1 cellular context compared by ENCODE assay signal in the genomic region with DNA sequence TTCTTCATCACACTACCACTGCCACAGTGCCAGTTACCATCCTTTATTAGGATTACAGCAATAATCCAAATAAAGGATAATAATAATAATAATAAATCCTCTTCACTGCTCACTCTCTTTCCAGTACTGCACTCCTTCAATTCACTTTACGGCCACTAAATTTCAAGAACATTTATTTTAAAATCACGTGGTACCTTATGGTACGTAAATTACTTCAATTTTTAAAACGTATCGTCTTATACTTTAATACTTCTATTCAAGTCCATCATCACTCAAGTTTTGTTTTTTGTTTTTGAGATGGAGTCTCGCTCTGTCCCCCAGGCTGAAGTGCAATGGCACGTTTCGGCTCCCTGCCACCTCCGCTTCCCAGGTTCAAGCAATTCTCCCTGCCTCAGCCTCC.
TF ChIP-seq lines count a peak whose summit lies in the region.

No MANE protein-coding gene starts in this region.

TF ChIP-seq in K562, 482 proteins besides CTCF, POLR2A, EP300 and RAD21:
- no peak for TF ChIP-seq RNF2 (IDR thresholded peaks at IDR 0.05)
- TF ChIP-seq MEF2D (tag; conservative IDR thresholded peaks at IDR 0.05; ENCODE audit: low read depth) = no peak
- peak; percentile 83 for TF ChIP-seq ZNF408 (CRISPR knock-in tag; IDR thresholded peaks at IDR 0.05; ENCODE audit: low read depth)
- no peak for TF ChIP-seq ZNF121 (CRISPR knock-in tag; conservative IDR thresholded peaks at IDR 0.05)
- TF ChIP-seq, protein P1, sequence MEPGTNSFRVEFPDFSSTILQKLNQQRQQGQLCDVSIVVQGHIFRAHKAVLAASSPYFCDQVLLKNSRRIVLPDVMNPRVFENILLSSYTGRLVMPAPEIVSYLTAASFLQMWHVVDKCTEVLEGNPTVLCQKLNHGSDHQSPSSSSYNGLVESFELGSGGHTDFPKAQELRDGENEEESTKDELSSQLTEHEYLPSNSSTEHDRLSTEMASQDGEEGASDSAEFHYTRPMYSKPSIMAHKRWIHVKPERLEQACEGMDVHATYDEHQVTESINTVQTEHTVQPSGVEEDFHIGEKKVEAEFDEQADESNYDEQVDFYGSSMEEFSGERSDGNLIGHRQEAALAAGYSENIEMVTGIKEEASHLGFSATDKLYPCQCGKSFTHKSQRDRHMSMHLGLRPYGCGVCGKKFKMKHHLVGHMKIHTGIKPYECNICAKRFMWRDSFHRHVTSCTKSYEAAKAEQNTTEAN (CRISPR knock-in tag; IDR thresholded peaks at IDR 0.05) = no peak
- no peak for TF ChIP-seq GABPB2 (CRISPR knock-in tag; conservative IDR thresholded peaks at IDR 0.05)
- TF ChIP-seq ZNF140 (CRISPR knock-in tag; IDR thresholded peaks at IDR 0.05) = peak; percentile 71; the same call in 1 of the 2 replicates
- no peak for TF ChIP-seq ZBTB17 (CRISPR knock-in tag; IDR thresholded peaks at IDR 0.05)
- TF ChIP-seq, protein P2, sequence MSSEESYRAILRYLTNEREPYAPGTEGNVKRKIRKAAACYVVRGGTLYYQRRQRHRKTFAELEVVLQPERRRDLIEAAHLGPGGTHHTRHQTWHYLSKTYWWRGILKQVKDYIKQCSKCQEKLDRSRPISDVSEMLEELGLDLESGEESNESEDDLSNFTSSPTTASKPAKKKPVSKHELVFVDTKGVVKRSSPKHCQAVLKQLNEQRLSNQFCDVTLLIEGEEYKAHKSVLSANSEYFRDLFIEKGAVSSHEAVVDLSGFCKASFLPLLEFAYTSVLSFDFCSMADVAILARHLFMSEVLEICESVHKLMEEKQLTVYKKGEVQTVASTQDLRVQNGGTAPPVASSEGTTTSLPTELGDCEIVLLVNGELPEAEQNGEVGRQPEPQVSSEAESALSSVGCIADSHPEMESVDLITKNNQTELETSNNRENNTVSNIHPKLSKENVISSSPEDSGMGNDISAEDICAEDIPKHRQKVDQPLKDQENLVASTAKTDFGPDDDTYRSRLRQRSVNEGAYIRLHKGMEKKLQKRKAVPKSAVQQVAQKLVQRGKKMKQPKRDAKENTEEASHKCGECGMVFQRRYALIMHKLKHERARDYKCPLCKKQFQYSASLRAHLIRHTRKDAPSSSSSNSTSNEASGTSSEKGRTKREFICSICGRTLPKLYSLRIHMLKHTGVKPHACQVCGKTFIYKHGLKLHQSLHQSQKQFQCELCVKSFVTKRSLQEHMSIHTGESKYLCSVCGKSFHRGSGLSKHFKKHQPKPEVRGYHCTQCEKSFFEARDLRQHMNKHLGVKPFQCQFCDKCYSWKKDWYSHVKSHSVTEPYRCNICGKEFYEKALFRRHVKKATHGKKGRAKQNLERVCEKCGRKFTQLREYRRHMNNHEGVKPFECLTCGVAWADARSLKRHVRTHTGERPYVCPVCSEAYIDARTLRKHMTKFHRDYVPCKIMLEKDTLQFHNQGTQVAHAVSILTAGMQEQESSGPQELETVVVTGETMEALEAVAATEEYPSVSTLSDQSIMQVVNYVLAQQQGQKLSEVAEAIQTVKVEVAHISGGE (CRISPR knock-in tag; IDR thresholded peaks at IDR 0.05) = peak in 1 of 3 experiments; percentile 62; a peak in 1 of 6 replicates
- TF ChIP-seq, protein P3, sequence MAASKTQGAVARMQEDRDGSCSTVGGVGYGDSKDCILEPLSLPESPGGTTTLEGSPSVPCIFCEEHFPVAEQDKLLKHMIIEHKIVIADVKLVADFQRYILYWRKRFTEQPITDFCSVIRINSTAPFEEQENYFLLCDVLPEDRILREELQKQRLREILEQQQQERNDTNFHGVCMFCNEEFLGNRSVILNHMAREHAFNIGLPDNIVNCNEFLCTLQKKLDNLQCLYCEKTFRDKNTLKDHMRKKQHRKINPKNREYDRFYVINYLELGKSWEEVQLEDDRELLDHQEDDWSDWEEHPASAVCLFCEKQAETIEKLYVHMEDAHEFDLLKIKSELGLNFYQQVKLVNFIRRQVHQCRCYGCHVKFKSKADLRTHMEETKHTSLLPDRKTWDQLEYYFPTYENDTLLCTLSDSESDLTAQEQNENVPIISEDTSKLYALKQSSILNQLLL (CRISPR knock-in tag; IDR thresholded peaks at IDR 0.05; ENCODE audit: borderline replicate concordance) = peak; percentile 93
- TF ChIP-seq, protein P4, sequence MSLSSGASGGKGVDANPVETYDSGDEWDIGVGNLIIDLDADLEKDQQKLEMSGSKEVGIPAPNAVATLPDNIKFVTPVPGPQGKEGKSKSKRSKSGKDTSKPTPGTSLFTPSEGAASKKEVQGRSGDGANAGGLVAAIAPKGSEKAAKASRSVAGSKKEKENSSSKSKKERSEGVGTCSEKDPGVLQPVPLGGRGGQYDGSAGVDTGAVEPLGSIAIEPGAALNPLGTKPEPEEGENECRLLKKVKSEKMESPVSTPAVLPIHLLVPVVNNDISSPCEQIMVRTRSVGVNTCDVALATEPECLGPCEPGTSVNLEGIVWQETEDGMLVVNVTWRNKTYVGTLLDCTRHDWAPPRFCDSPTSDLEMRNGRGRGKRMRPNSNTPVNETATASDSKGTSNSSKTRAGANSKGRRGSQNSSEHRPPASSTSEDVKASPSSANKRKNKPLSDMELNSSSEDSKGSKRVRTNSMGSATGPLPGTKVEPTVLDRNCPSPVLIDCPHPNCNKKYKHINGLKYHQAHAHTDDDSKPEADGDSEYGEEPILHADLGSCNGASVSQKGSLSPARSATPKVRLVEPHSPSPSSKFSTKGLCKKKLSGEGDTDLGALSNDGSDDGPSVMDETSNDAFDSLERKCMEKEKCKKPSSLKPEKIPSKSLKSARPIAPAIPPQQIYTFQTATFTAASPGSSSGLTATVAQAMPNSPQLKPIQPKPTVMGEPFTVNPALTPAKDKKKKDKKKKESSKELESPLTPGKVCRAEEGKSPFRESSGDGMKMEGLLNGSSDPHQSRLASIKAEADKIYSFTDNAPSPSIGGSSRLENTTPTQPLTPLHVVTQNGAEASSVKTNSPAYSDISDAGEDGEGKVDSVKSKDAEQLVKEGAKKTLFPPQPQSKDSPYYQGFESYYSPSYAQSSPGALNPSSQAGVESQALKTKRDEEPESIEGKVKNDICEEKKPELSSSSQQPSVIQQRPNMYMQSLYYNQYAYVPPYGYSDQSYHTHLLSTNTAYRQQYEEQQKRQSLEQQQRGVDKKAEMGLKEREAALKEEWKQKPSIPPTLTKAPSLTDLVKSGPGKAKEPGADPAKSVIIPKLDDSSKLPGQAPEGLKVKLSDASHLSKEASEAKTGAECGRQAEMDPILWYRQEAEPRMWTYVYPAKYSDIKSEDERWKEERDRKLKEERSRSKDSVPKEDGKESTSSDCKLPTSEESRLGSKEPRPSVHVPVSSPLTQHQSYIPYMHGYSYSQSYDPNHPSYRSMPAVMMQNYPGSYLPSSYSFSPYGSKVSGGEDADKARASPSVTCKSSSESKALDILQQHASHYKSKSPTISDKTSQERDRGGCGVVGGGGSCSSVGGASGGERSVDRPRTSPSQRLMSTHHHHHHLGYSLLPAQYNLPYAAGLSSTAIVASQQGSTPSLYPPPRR (CRISPR knock-in tag; IDR thresholded peaks at IDR 0.05; ENCODE audit: borderline replicate concordance) = no peak
- peak; percentile 65 for TF ChIP-seq ZNF707 (CRISPR knock-in tag; conservative IDR thresholded peaks at IDR 0.05)
- TF ChIP-seq MTF1 (CRISPR knock-in tag; IDR thresholded peaks at IDR 0.05; ENCODE audit: borderline replicate concordance) = peak; percentile 75; the same call in 1 of the 2 replicates
- TF ChIP-seq, protein P5, sequence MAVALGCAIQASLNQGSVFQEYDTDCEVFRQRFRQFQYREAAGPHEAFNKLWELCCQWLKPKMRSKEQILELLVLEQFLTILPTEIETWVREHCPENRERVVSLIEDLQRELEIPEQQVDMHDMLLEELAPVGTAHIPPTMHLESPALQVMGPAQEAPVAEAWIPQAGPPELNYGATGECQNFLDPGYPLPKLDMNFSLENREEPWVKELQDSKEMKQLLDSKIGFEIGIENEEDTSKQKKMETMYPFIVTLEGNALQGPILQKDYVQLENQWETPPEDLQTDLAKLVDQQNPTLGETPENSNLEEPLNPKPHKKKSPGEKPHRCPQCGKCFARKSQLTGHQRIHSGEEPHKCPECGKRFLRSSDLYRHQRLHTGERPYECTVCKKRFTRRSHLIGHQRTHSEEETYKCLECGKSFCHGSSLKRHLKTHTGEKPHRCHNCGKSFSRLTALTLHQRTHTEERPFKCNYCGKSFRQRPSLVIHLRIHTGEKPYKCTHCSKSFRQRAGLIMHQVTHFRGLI (CRISPR knock-in tag; IDR thresholded peaks at IDR 0.05) = peak; percentile 66; the same call in 1 of the 2 replicates
- TF ChIP-seq, protein P6, sequence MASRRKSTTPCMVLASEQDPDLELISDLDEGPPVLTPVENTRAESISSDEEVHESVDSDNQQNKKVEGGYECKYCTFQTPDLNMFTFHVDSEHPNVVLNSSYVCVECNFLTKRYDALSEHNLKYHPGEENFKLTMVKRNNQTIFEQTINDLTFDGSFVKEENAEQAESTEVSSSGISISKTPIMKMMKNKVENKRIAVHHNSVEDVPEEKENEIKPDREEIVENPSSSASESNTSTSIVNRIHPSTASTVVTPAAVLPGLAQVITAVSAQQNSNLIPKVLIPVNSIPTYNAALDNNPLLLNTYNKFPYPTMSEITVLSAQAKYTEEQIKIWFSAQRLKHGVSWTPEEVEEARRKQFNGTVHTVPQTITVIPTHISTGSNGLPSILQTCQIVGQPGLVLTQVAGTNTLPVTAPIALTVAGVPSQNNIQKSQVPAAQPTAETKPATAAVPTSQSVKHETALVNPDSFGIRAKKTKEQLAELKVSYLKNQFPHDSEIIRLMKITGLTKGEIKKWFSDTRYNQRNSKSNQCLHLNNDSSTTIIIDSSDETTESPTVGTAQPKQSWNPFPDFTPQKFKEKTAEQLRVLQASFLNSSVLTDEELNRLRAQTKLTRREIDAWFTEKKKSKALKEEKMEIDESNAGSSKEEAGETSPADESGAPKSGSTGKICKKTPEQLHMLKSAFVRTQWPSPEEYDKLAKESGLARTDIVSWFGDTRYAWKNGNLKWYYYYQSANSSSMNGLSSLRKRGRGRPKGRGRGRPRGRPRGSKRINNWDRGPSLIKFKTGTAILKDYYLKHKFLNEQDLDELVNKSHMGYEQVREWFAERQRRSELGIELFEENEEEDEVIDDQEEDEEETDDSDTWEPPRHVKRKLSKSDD (conservative IDR thresholded peaks at IDR 0.05; ENCODE audit: low read length) = no peak
- TF ChIP-seq NFIX (CRISPR knock-in tag; IDR thresholded peaks at IDR 0.05; ENCODE audit: low read depth) = peak; percentile 46; the same call in 1 of the 2 replicates
- TF ChIP-seq RCOR1 (IDR thresholded peaks at IDR 0.05; ENCODE audit: borderline replicate concordance in 1 of 2, low read depth in 2 of 2, low read length in 2 of 2) = no peak
- TF ChIP-seq ILF3 (IDR thresholded peaks at IDR 0.05; ENCODE audit: borderline replicate concordance) = no peak
- TF ChIP-seq DPF2 (IDR thresholded peaks at IDR 0.05) = no peak
- TF ChIP-seq ARID2 (IDR thresholded peaks at IDR 0.05) = no peak
- no peak for TF ChIP-seq HIVEP1 (CRISPR knock-in tag; IDR thresholded peaks at IDR 0.05)
- no peak for TF ChIP-seq ZNF253 (CRISPR knock-in tag; conservative IDR thresholded peaks at IDR 0.05)
- TF ChIP-seq PHB2 (IDR thresholded peaks at IDR 0.05; ENCODE audit: low read depth) = no peak
